16 cellular contexts compared by ENCODE assay signal in genomic region chr10:79383974-79384606, GRCh38. TPM values are rescaled to one million over a fixed set of nuclear protein-coding genes. Genes with fewer than 3 reads are reported as not detected.
DNase-seq lines count a peak whose midpoint lies in the region; ATAC-seq, FAIRE-seq and TF ChIP-seq lines count a peak whose summit lies in the region.
"Had no signal": no experiment of that assay in that cellular context is flagged by ENCODE, and none has a peak within 500 bp of the region (broad histone marks: within the 10 kb centered on the region; RNA-seq: fewer than 3 reads in every experiment).

No MANE protein-coding gene starts in this region.

- no TSS peak for BruUV-seq in K562 (replicated peaks; lab: Mats Ljungman, UMichigan)

- no peak overlapping the region for H3K4ac ChIP-seq in mesenchymal stem cell (ENCODE audit: low read depth in 1 of 2, low read length in 2 of 2)

- peaks cover 18 to 57% of the 10 kb centered on the region in 2 experiments; a peak in 4 of 5 replicates for H3K4me1 ChIP-seq in K562 (replicated peaks in 1 of 2; ENCODE audit: control insufficient read depth in 2 of 2, insufficient read depth in 2 of 2, low read length in 2 of 2)
- peaks cover 48% of the 10 kb centered on the region for H3K4me1 ChIP-seq in mesenchymal stem cell (ENCODE audit: control insufficient read depth, insufficient read depth, low read depth, low read length)
- peaks cover 27 to 34% (median 31%) of the 10 kb centered on the region in 4 donors for H3K4me1 ChIP-seq in transverse colon
- H3K4me1 ChIP-seq: neural progenitor cell had no signal

- H3K4me2 ChIP-seq in K562 (ENCODE audit: insufficient read depth, low read length): no peak overlapping the region
- H3K4me2 ChIP-seq in mesenchymal stem cell (ENCODE audit: low read length, poor library complexity, severe bottlenecking): no peak overlapping the region
- H3K4me2 ChIP-seq: neural progenitor cell had no signal

- no peak for FAIRE-seq in K562 (lab: Jason Lieb, UNC)

- CTCF ChIA-PET in K562 (lab: Yijun Ruan, JAX; ENCODE audit: low intra/inter-chr PET ratio): no interaction called here

- no peak overlapping the region for H3K4me3 ChIP-seq in K562
- H3K4me3 ChIP-seq in mesenchymal stem cell (ENCODE audit: insufficient read depth in 1 of 2, low read depth in 1 of 2, low read length in 2 of 2): no peak overlapping the region
- no peak overlapping the region for H3K4me3 ChIP-seq in transverse colon
- H3K4me3 ChIP-seq: body of pancreas, neural progenitor cell had no signal

- H4K20me1 ChIP-seq in K562 (replicated peaks; ENCODE audit: control insufficient read depth, insufficient read depth, low read length): no peaks in the 10 kb centered on the region

- TF ChIP-seq EP300 in K562 (IDR thresholded peaks at IDR 0.05; ENCODE audit: low read length) (no peak), transverse colon (IDR thresholded peaks at IDR 0.05; ENCODE audit: low read depth) (no peak)

- no peak for TF ChIP-seq RAD21 in K562 (CRISPR knock-in tag; conservative IDR thresholded peaks at IDR 0.05 in 1 of 2, IDR thresholded peaks at IDR 0.05 in 1 of 2)

- H3K27ac ChIP-seq in K562 (ENCODE audit: extremely low read depth, low read depth, low read length) (no peak overlapping the region), mesenchymal stem cell (ENCODE audit: low read length, poor library complexity, severe bottlenecking) (no peak overlapping the region), transverse colon (peak overlapping the region in 2 of 4 donors; percentile 38 to 87)
- H3K27ac ChIP-seq: body of pancreas, neural progenitor cell had no signal

- no peaks in the 10 kb centered on the region for H3K9me1 ChIP-seq in K562 (ENCODE audit: control insufficient read depth, insufficient read depth, low read length)

- H3K79me1 ChIP-seq in mesenchymal stem cell (replicated peaks; ENCODE audit: low read length, poor library complexity, severe bottlenecking): peaks cover 11% of the 10 kb centered on the region

- no peak overlapping the region for H2BK15ac ChIP-seq in mesenchymal stem cell (ENCODE audit: low read depth, poor library complexity, severe bottlenecking)

- peaks cover 0 to 20% of the 10 kb centered on the region in 2 experiments; a peak in 2 of 5 replicates for H3K27me3 ChIP-seq in K562 (ENCODE audit: control insufficient read depth in 2 of 2, insufficient read depth in 2 of 2, low read length in 2 of 2)
- no peaks in the 10 kb centered on the region for H3K27me3 ChIP-seq in mesenchymal stem cell (ENCODE audit: control insufficient read depth in 1 of 2, insufficient read depth in 1 of 2, low read length in 2 of 2)
- no peaks in the 10 kb centered on the region for H3K27me3 ChIP-seq in transverse colon
- H3K27me3 ChIP-seq: body of pancreas, neural progenitor cell had no signal

- no peak overlapping the region for H3K23ac ChIP-seq in mesenchymal stem cell (ENCODE audit: low read length in 2 of 2)

- TF ChIP-seq CTCF in K562 (IDR thresholded peaks at IDR 0.05 in 2 of 3, conservative IDR thresholded peaks at IDR 0.05 in 1 of 3; ENCODE audit: insufficient read depth in 2 of 3, low read depth in 1 of 3, low read length in 3 of 3) (no peak), transverse colon (IDR thresholded peaks at IDR 0.05) (no peak), GM10266 (IDR thresholded peaks at IDR 0.05; ENCODE audit: control insufficient read depth, insufficient read depth, low read depth, missing control alignments) (no peak)

- H3K36me3 ChIP-seq in K562 (ENCODE audit: control insufficient read depth, insufficient read depth, low read length): no peaks in the 10 kb centered on the region
- peaks cover 52 to 55% of the 10 kb centered on the region in 2 experiments for H3K36me3 ChIP-seq in mesenchymal stem cell (ENCODE audit: control insufficient read depth in 1 of 2, insufficient read depth in 2 of 2, low read depth in 1 of 2, low read length in 2 of 2)
- no peaks in the 10 kb centered on the region for H3K36me3 ChIP-seq in transverse colon
- H3K36me3 ChIP-seq: neural progenitor cell had no signal

- H2BK120ac ChIP-seq in mesenchymal stem cell (ENCODE audit: low read depth, low read length): no peak overlapping the region

- H3K9me3 ChIP-seq in K562 (replicated peaks; ENCODE audit: control insufficient read depth, insufficient read depth, low read depth, low read length) (no peaks in the 10 kb centered on the region), mesenchymal stem cell (ENCODE audit: control insufficient read depth, low read length) (no peaks in the 10 kb centered on the region), transverse colon (no peaks in the 10 kb centered on the region)
- H3K9me3 ChIP-seq: body of pancreas had no signal

- H3K14ac ChIP-seq in mesenchymal stem cell (ENCODE audit: low read length in 2 of 2): no peak overlapping the region

- H4K91ac ChIP-seq in mesenchymal stem cell (ENCODE audit: low read length): peak overlapping the region; percentile 22

- H2AFZ ChIP-seq in K562 (ENCODE audit: low read depth, low read length) (no peak overlapping the region), mesenchymal stem cell (ENCODE audit: low read depth, low read length) (no peak overlapping the region)
- H2AFZ ChIP-seq: neural progenitor cell had no signal

- H3K79me2 ChIP-seq in K562 (ENCODE audit: control insufficient read depth, insufficient read depth, low read length): no peaks in the 10 kb centered on the region

- no peak overlapping the region for H4K8ac ChIP-seq in mesenchymal stem cell (ENCODE audit: low read length)

- in situ Hi-C loops in K562 (cut with MboI): no loop called here
- in situ Hi-C loops in transverse colon (cut with MboI; ENCODE audit: low pct_ligation_motif_present in 1 of 4, low pct_unique_long_range_greater_than_20kb in 1 of 4, low sequenced_read_pairs in 3 of 4): no loop called here

- H3K18ac ChIP-seq in mesenchymal stem cell (ENCODE audit: low read depth in 1 of 2, low read length in 2 of 2): peak overlapping the region in 1 of 2 experiments; percentile 18

- H2BK5ac ChIP-seq in mesenchymal stem cell (ENCODE audit: low read depth, low read length, poor library complexity, severe bottlenecking): no peak overlapping the region

- POLR2A ChIA-PET in K562 (lab: Yijun Ruan, JAX): interaction anchor here (0.6 to 1.0 kb wide), 3 partner anchors 21 to 118 kb away, joined by 3 to 4 read pairs (median 4); no protein-coding TSS in a partner anchor

- ATAC-seq in K562 (no peak), GM21717 (IDR thresholded peaks at IDR 0.05; ENCODE audit: unreplicated experiment) (no peak)
- ATAC-seq: body of pancreas had no signal

- TF ChIP-seq POLR2A in K562 (conservative IDR thresholded peaks at IDR 0.05) (no peak), transverse colon (IDR thresholded peaks at IDR 0.05) (no peak)

- H3K9ac ChIP-seq in K562 (ENCODE audit: insufficient read depth in 1 of 2, low read depth in 2 of 2, low read length in 2 of 2): peak overlapping the region in 1 of 2 experiments; percentile 2; a peak in 1 of 4 replicates
- H3K9ac ChIP-seq in mesenchymal stem cell (ENCODE audit: low read length): no peak overlapping the region
- H3K9ac ChIP-seq: neural progenitor cell had no signal

- DNase-seq in activated naive CD4-positive, alpha-beta T cell treated with Interleukin-2 at 50 U/mL for 16 hours: peak; percentile 1
- no peak for DNase-seq in activated naive CD4-positive, alpha-beta T cell (lab: John Stamatoyannopoulos, UW)
- DNase-seq in K562 (ENCODE audit: extremely low read depth in 1 of 4, low spot score in 3 of 4): peak in 1 of 4 experiments; percentile 9
- no peak for DNase-seq in mesenchymal stem cell
- peak; percentile 7 for DNase-seq in transverse colon
- no peak for DNase-seq in NCI-H82 (lab: John Stamatoyannopoulos, UW)
- no peak for DNase-seq in GM10266 (ENCODE audit: extremely low spot score)
- DNase-seq: ACHN; activated CD4-positive, alpha-beta T cell treated with anti-CD3 and anti-CD28 coated beads, Interleukin-2, amount 10 ng/mL, durations not matched to agents 7 days and 5 days; CD4-positive, alpha-beta memory T cell; hippocampal formation; NCI-H1048; SHP77 had no signal

- peak overlapping the region in 1 of 2 experiments; percentile 42 for H2BK12ac ChIP-seq in mesenchymal stem cell (ENCODE audit: low read length in 2 of 2)

- WGBS in K562 (ENCODE audit: insufficient coverage, low coverage, missing lambda C conversion rate): 59% methylated on average over 12 of the region's 12 CpGs
- 98% methylated on average over 12 of the region's 12 CpGs for WGBS in mesenchymal stem cell
- WGBS in transverse colon (ENCODE audit: low coverage in 1 of 2), 2 donors: 91% methylated on average over 9 of the region's 12 CpGs; no CpG with 5 or more reads in 1 of the 2 donors

- intact Hi-C loops in K562 (cut with micrococcal nuclease) (no loop called here), transverse colon (cut with DNase I; ENCODE audit: low total_unique reads) (no loop called here)

- H2AK5ac ChIP-seq in mesenchymal stem cell (ENCODE audit: low read length, severe bottlenecking): peak overlapping the region; percentile 10

TF ChIP-seq in K562, 482 proteins besides CTCF, POLR2A, EP300 and RAD21:
- TF ChIP-seq CBX5 (IDR thresholded peaks at IDR 0.05; ENCODE audit: borderline replicate concordance, low read depth) (no peak), POLR2G (IDR thresholded peaks at IDR 0.05; ENCODE audit: low read depth, low read length) (0 out of 2 replicates have a peak, but pooled peaks have one; percentile 31), FUS (optimal IDR thresholded peaks at IDR 0.05; ENCODE audit: low read depth, low read length) (no peak)

RNA-seq across cellular contexts. Expression of gene PPIF, which starts 36.8 kb away (rescaled TPM):
- total RNA-seq in K562 (2011; cell fraction: chromatin; rRNA removed; ENCODE audit: low replicate concordance): 96.3 and 215 TPM in 2 replicates
- 144 and 155 TPM in 2 replicates for total RNA-seq in K562 (2011; cell fraction: nucleolus; rRNA removed)
- total RNA-seq in K562 (2011; cell fraction: nucleoplasm; rRNA removed): 118 and 119 TPM in 2 replicates
- total RNA-seq in K562 (2014; rRNA removed) (53.4 and 69.8 TPM in 2 replicates), K562 (2014; rRNA removed; fragmentation: Illumina TruSeq; extraction: Trizol) (97.7 and 108 TPM in 2 replicates), K562 (2015; rRNA removed; fragmentation: Illumina TruSeq; extraction: Trizol) (117 and 119 TPM in 2 replicates), K562 (2021) (235 and 239 TPM in 2 replicates), transverse colon (100 to 1,000 TPM in 1 of 4 donors, 10 to 100 TPM in 3; 37.2 to 149 (median 51.6) TPM)
- polyA plus RNA-seq in K562 (2011; rRNA removed) (148 and 175 TPM in 2 replicates), K562 (2014; fragmentation: Illumina TruSeq; extraction: Trizol) (250 and 287 TPM in 2 replicates), K562 (2014; fragmentation: Nextera tagmentation; extraction: Ambion mirVana) (10 to 100 TPM; 40.9 to 51.1 TPM), K562 (2014; rRNA removed) (154 and 168 TPM in 2 replicates)
- 202 and 255 TPM in 2 replicates for polyA plus RNA-seq in K562 (2011; cell fraction: cytosol; rRNA removed)
- 198 and 337 TPM in 2 replicates for polyA plus RNA-seq in K562 (2011; cell fraction: nucleus; rRNA removed)
- polyA plus RNA-seq in K562 (2012): 180 and 222 TPM in 2 replicates
- 91.8 and 131 TPM in 2 replicates for polyA minus RNA-seq in K562 (2011; rRNA and poly(A)+ RNA removed)
- 98.9 and 104 TPM in 2 replicates for polyA minus RNA-seq in K562 (2011; cell fraction: cytosol; rRNA and poly(A)+ RNA removed)
- 116 and 136 TPM in 2 replicates for polyA minus RNA-seq in K562 (2011; cell fraction: nucleus; rRNA and poly(A)+ RNA removed)
- polyA plus RNA-seq in mesenchymal stem cell (2013, experiment 1 of 2): 49.4 TPM
- 50.7 TPM for polyA plus RNA-seq in mesenchymal stem cell (2013, experiment 2 of 2)

Comparison
In these comparisons a context has a peak if more than half of its experiments do, and no peak if none do; other contexts are left out.
1. DNase-seq: peak in activated naive CD4-positive, alpha-beta T cell treated with Interleukin-2 at 50 U/mL for 16 hours (single experiment) and transverse colon (single experiment); none in activated naive CD4-positive, alpha-beta T cell (0 of 4), mesenchymal stem cell (single experiment), NCI-H82 (single experiment) and GM10266 (single experiment).